Comparison of ENCODE assay signal across 28 cellular contexts in the genomic region with DNA sequence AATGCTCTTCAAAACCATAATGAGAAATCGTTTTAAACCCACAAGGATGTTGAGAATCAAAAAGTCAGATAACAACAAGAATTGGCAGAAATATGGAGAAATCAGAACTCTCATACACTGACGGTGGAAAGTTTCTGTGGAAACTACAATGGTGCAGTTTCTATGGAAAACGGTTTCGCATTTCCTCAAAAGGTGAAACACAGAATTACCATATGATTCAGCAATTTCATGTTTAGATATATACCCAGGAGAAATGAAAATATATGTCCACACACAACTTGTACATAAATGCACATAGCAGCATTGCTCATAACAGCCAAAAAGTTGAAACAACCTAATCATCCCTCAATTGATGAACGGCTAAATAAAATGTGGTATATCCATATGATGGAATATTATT.
"Had no signal": no experiment of that assay in that cellular context is flagged by ENCODE, and none has a peak within 500 bp of the region (broad histone marks: within the 10 kb centered on the region; RNA-seq: fewer than 3 reads in every experiment).

No MANE protein-coding gene starts in this region.

- H3K79me2 ChIP-seq: hepatocyte had no signal

- H3K4me2 ChIP-seq: hepatocyte had no signal

- H2AFZ ChIP-seq: hepatocyte had no signal

- H3K4me1 ChIP-seq: colonic mucosa, esophagus muscularis mucosa, gastrocnemius medialis, gastroesophageal sphincter, heart left ventricle, heart right ventricle had no signal

- H3K4me3 ChIP-seq: colonic mucosa, coronary artery, dorsolateral prefrontal cortex, esophagus muscularis mucosa, esophagus squamous epithelium, gastrocnemius medialis, gastroesophageal sphincter, heart left ventricle, heart right ventricle, hepatocyte had no signal

- DNase-seq: colonic mucosa; cortex of kidney; dermis blood vessel endothelial cell; dorsolateral prefrontal cortex; effector CD4-positive, alpha-beta T cell; effector CD8-positive, alpha-beta T cell; effector memory CD4-positive, alpha-beta T cell; effector memory CD8-positive, alpha-beta T cell; endodermal cell; erythroblast; esophagus squamous epithelium; foreskin fibroblast; foreskin keratinocyte; foreskin melanocyte; gastrocnemius medialis; glutamatergic neuron; head of caudate nucleus; heart left ventricle; heart right ventricle had no signal

- FAIRE-seq: endometrium, endothelial cell of umbilical vein, frontal cortex had no signal

- H3K27ac ChIP-seq: colonic mucosa, coronary artery, dorsolateral prefrontal cortex, epithelial cell of prostate, esophagus muscularis mucosa, esophagus squamous epithelium, foreskin keratinocyte, gastrocnemius medialis, gastroesophageal sphincter, heart left ventricle, heart right ventricle, hepatocyte had no signal

- ATAC-seq: effector memory CD8-positive, alpha-beta T cell; esophagus mucosa; foreskin keratinocyte; gastrocnemius medialis; gastroesophageal sphincter; heart left ventricle; heart right ventricle had no signal

- H3K36me3 ChIP-seq: colonic mucosa, esophagus muscularis mucosa, esophagus squamous epithelium, gastrocnemius medialis, gastroesophageal sphincter, heart left ventricle, heart right ventricle had no signal

- H3K27me3 ChIP-seq: colonic mucosa, dorsolateral prefrontal cortex, esophagus muscularis mucosa, esophagus squamous epithelium, foreskin keratinocyte, gastrocnemius medialis, gastroesophageal sphincter, heart left ventricle, heart right ventricle, hepatocyte had no signal

- H3K9me3 ChIP-seq: colonic mucosa, esophagus muscularis mucosa, esophagus squamous epithelium, gastrocnemius medialis, gastroesophageal sphincter, heart left ventricle, heart right ventricle had no signal
